Comparison of ENCODE assay signal across 22 cellular contexts in genomic region chr7:81366546-81366945, GRCh38.
"Had no signal": no experiment of that assay in that cellular context is flagged by ENCODE, and none has a peak within 500 bp of the region (broad histone marks: within the 10 kb centered on the region; RNA-seq: fewer than 3 reads in every experiment).

No MANE protein-coding gene starts in this region.

- H3K9me3 ChIP-seq: body of pancreas, colonic mucosa, gastrocnemius medialis, heart right ventricle, neutrophil, pancreas, right lobe of liver, stomach, testis had no signal

- H3K4me3 ChIP-seq: body of pancreas, colonic mucosa, gastrocnemius medialis, heart right ventricle, pancreas, right lobe of liver, stomach, testis had no signal

- H3K27ac ChIP-seq: body of pancreas, colonic mucosa, gastrocnemius medialis, heart right ventricle, neutrophil, pancreas, right lobe of liver, stomach, testis had no signal

- DNase-seq: activated B cell treated with CpG ODN at 0.5 μM for 24 hours; activated CD4-positive, alpha-beta memory T cell treated with anti-CD3 and anti-CD28 coated beads, Interleukin-2, amount 10 ng/mL, durations not matched to agents 7 days and 5 days; activated CD4-positive, alpha-beta T cell treated with anti-CD3 and anti-CD28 coated beads for 48 hours; activated CD8-positive, alpha-beta memory T cell treated with anti-CD3 and anti-CD28 coated beads, Interleukin-2, amount 10 ng/mL, durations not matched to agents 7 days and 5 days; activated naive CD4-positive, alpha-beta T cell; activated naive CD8-positive, alpha-beta T cell treated with anti-CD3 and anti-CD28 coated beads for 36 hours; amygdala; body of pancreas; central memory CD4-positive, alpha-beta T cell; colonic mucosa; endodermal cell; gastrocnemius medialis; heart right ventricle; mesendoderm; natural killer cell; pancreas; right lobe of liver; stimulated activated CD4-positive, alpha-beta T cell treated with anti-CD3 and anti-CD28 coated beads, Interleukin-4, amount 100 ng/mL, for 24 hours; stomach; testis had no signal

- ATAC-seq: activated CD8-positive, alpha-beta memory T cell treated with anti-CD3 and anti-CD28 coated beads, Interleukin-2, amount 10 ng/mL, durations not matched to agents 7 days and 5 days; body of pancreas; natural killer cell; pancreas; right lobe of liver; stimulated activated effector memory CD8-positive, alpha-beta T cell treated with anti-CD3 and anti-CD28 coated beads, Interleukin-12 subunit alpha, Interleukin-12 subunit beta, amount 100 ng/mL, for 72 hours had no signal

- H3K4me1 ChIP-seq: body of pancreas, colonic mucosa, gastrocnemius medialis, heart right ventricle, pancreas, right lobe of liver, stomach, testis had no signal

- H3K27me3 ChIP-seq: body of pancreas, colonic mucosa, gastrocnemius medialis, heart right ventricle, neutrophil, pancreas, right lobe of liver, stomach, testis had no signal

- H3K36me3 ChIP-seq: colonic mucosa, gastrocnemius medialis, heart right ventricle, neutrophil, pancreas, right lobe of liver, stomach had no signal
